9 cellular contexts compared by ENCODE assay signal in the genomic region with DNA sequence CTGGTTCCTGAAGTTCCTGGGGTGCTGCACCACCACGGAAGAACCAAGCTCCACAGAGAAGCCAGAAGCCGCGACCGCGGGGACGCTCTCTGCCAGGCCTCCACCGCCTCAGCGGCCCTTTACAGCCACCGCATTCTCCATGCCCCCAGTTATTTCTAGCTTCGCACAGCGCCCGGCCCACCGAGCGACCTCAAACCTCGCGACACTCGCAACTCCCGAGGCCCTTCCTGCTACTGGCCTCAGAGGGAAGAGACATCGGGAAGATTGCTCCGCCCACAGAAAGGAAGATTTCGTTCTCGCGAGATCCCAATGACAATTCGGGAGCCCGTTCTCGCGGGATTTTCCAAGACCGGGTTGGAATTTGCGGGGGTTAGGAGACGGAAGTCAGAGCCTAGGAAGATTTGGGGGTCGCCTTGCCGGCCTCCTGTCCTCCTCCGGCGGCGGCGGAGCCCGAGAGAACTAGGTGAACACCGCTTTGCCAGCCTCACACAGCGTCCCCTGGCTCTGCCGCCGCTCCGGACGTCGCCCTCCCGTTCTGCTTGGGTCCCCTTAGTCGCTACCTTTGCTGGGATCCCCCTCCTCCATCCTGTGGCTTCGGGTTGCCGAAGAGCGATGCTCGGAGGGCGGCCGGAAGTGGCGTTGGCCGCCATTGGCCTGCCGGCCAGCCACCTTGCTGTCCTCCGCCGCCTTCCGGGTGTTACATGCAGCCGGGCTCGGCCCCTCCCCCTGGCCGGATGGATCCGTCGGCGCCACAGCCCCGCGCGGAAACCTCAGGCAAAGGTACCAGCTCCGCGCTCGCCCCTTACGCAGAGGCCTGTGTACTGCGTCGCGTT. TPM values are rescaled to one million over a fixed set of nuclear protein-coding genes. Genes with fewer than 3 reads are reported as not detected.
DNase-seq lines count a peak whose midpoint lies in the region; ATAC-seq, FAIRE-seq and TF ChIP-seq lines count a peak whose summit lies in the region.
"Had no signal": no experiment of that assay in that cellular context is flagged by ENCODE, and none has a peak within 500 bp of the region (broad histone marks: within the 10 kb centered on the region; RNA-seq: fewer than 3 reads in every experiment).

A gene with protein sequence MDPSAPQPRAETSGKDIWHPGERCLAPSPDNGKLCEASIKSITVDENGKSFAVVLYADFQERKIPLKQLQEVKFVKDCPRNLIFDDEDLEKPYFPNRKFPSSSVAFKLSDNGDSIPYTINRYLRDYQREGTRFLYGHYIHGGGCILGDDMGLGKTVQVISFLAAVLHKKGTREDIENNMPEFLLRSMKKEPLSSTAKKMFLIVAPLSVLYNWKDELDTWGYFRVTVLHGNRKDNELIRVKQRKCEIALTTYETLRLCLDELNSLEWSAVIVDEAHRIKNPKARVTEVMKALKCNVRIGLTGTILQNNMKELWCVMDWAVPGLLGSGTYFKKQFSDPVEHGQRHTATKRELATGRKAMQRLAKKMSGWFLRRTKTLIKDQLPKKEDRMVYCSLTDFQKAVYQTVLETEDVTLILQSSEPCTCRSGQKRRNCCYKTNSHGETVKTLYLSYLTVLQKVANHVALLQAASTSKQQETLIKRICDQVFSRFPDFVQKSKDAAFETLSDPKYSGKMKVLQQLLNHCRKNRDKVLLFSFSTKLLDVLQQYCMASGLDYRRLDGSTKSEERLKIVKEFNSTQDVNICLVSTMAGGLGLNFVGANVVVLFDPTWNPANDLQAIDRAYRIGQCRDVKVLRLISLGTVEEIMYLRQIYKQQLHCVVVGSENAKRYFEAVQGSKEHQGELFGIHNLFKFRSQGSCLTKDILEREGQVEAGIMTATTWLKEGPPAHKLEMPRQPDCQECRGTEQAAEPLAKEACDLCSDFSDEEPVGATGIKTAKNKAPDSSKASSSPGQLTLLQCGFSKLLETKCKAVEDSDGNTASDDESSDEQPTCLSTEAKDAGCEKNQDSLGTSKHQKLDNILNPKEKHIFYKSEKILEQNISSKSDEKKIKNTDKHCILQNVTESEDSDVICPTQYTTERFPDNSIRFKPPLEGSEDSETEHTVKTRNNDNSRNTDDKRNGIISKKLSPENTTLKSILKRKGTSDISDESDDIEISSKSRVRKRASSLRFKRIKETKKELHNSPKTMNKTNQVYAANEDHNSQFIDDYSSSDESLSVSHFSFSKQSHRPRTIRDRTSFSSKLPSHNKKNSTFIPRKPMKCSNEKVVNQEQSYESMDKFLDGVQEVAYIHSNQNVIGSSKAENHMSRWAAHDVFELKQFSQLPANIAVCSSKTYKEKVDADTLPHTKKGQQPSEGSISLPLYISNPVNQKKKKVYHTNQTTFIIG (N-terminal part only) (plus strand): TSS at position 387 of the 833 bp plus-strand sequence. CDS start 348 bp downstream, at position 735.

- peaks cover 0 to 4% (median 0%) of the 10 kb centered on the region in 4 experiments; a peak in 3 of 7 replicates for H3K4me1 ChIP-seq in H1 (replicated peaks in 1 of 4; ENCODE audit: control insufficient read depth in 3 of 4, insufficient read depth in 4 of 4, low read length in 3 of 4)

- H3K4me3 Mint-ChIP-seq in memory B cell, result no peak within 1 kb of the TSS
- H3K4me3 Mint-ChIP-seq: nephron had no signal

- no peaks in the 10 kb centered on the region for H3K27me3 Mint-ChIP-seq in memory B cell

- no peak within 1 kb of the TSS for H2BK20ac ChIP-seq in H1 (ENCODE audit: low read length)

- H3K36me3 Mint-ChIP-seq in memory B cell, result peaks cover 17% of the 10 kb centered on the region

- peak within 1 kb of the TSS; percentile 69 for H3K27ac Mint-ChIP-seq in memory B cell
- H3K27ac Mint-ChIP-seq: nephron had no signal

- no peaks in the 10 kb centered on the region for H3K9me3 ChIP-seq in H1 (ENCODE audit: insufficient read depth in 2 of 2, low read depth in 1 of 2, low read length in 1 of 2)

- peaks cover 3 to 28% of the 10 kb centered on the region in 2 experiments; a peak in 3 of 4 replicates for H3K79me2 ChIP-seq in H1 (ENCODE audit: control insufficient read depth in 1 of 2, insufficient read depth in 2 of 2, low read length in 2 of 2)

- H4K8ac ChIP-seq in H1 (ENCODE audit: extremely low read depth, insufficient read depth, low read length), result peak within 1 kb of the TSS; percentile 100

- H4K20me1 ChIP-seq in H1 (replicated peaks in 1 of 2; ENCODE audit: control insufficient read depth in 1 of 2, insufficient read depth in 2 of 2, low read length in 2 of 2), result peaks cover 0 to 2% of the 10 kb centered on the region in 2 experiments

- H2BK5ac ChIP-seq in H1 (ENCODE audit: low read depth, low read length), result peak within 1 kb of the TSS; percentile 100

- ATAC-seq in GM21515 (IDR thresholded peaks at IDR 0.05; ENCODE audit: unreplicated experiment) (peak; percentile 85), memory B cell (ENCODE audit: low read depth) (peak; percentile 86)

- peak in 1 of 3 experiments; percentile 1; a peak in 1 of 4 replicates for TF ChIP-seq CTCF in H1 (IDR thresholded peaks at IDR 0.05; ENCODE audit: control extremely low read depth in 1 of 3, insufficient read depth in 1 of 3, low read depth in 1 of 3, low read length in 3 of 3)

- H3K27ac ChIP-seq in H1 (ENCODE audit: low read depth, low read length), result peak within 1 kb of the TSS; percentile 99

- H3K4me1 Mint-ChIP-seq in memory B cell, result peaks cover 10% of the 10 kb centered on the region

- no peak within 1 kb of the TSS for H3K14ac ChIP-seq in H1 (ENCODE audit: insufficient read length)

- no peaks in the 10 kb centered on the region for H3K36me3 ChIP-seq in H1 (ENCODE audit: control insufficient read depth in 2 of 4, insufficient read depth in 4 of 4, low read length in 3 of 4)

- 0 out of 2 replicates have a peak within 1 kb of the TSS, but pooled peaks have one; percentile 98 for H2BK15ac ChIP-seq in H1 (ENCODE audit: low read length)

- peaks cover 10% of the 10 kb centered on the region for H3K23me2 ChIP-seq in H1 (ENCODE audit: low read depth, low read length)

- TF ChIP-seq RAD21 in H1 (IDR thresholded peaks at IDR 0.05 in 1 of 2, conservative IDR thresholded peaks at IDR 0.05 in 1 of 2; ENCODE audit: low read depth in 2 of 2, low read length in 2 of 2), result peak in 1 of 2 experiments; percentile 35; a peak in 2 of 4 replicates

- H3K4me2 ChIP-seq in H1 (ENCODE audit: insufficient read depth in 1 of 2, low read depth in 2 of 2, low read length in 2 of 2), result no peak within 1 kb of the TSS; a peak in 3 of 4 replicates

- no peak for FAIRE-seq in H1 (lab: Jason Lieb, UNC)

- no peaks in the 10 kb centered on the region for H3K27me3 ChIP-seq in H1 (replicated peaks in 1 of 4; ENCODE audit: control insufficient read depth in 3 of 4, extremely low read depth in 1 of 4, insufficient read depth in 3 of 4, low read length in 3 of 4)

- H3K23ac ChIP-seq in H1 (ENCODE audit: insufficient read length), result no peak within 1 kb of the TSS

- H3K9ac ChIP-seq in H1 (replicated peaks in 1 of 4; ENCODE audit: extremely low read depth in 1 of 4, low read depth in 3 of 4, low read length in 3 of 4), result peak within 1 kb of the TSS in 3 of 4 experiments; percentile 90 to 99 (median 92)

- TF ChIP-seq EP300 in H1 (IDR thresholded peaks at IDR 0.05; ENCODE audit: borderline replicate concordance in 1 of 2, low read depth in 2 of 2, low read length in 2 of 2), result peak in 1 of 2 experiments; percentile 76; a peak in 1 of 3 replicates

- H3K18ac ChIP-seq in H1 (ENCODE audit: extremely low read depth, low read length), result peak within 1 kb of the TSS; percentile 100

- H3K9me3 Mint-ChIP-seq in memory B cell, result no peaks in the 10 kb centered on the region

- H3K56ac ChIP-seq in H1 (replicated peaks; ENCODE audit: insufficient read length, low read depth, low read length), result peak within 1 kb of the TSS; percentile 97

- H2BK12ac ChIP-seq in H1 (ENCODE audit: low read depth, low read length), result peak within 1 kb of the TSS; percentile 92; the same call in 1 of the 2 replicates

- no peak within 1 kb of the TSS for H2BK120ac ChIP-seq in H1 (replicated peaks; ENCODE audit: low read depth, low read length)

- CTCF ChIA-PET in H1 (lab: Charles Lee; ENCODE audit: partially characterized antibody), result interaction anchor here (0.7 to 1.2 kb wide), 3 partner anchors 15 to 139 kb away, joined by 3 to 6 read pairs (median 3); no protein-coding TSS in a partner anchor

- POLR2A ChIA-PET in H1 (lab: Charles Lee; ENCODE audit: partially characterized antibody), result interaction anchor here (0.6 to 3.1 kb wide), 48 partner anchors 9 to 632 kb away, joined by 3 to 22 read pairs (median 4); no protein-coding TSS in a partner anchor

- 1% methylated on average over 74 of the region's 74 CpGs; no CpG with 5 or more reads in 1 of the 2 experiments for whole genome bisulfite sequencing in H1 (ENCODE audit: extremely low coverage in 1 of 2, insufficient coverage in 1 of 2, insufficient read length in 1 of 2, insufficient replicate concordance in 2 of 2, low coverage in 1 of 2, low lambda C conversion rate in 2 of 2, missing lambda C conversion rate in 1 of 2), 2 experiments

- H2AFZ ChIP-seq in H1 (ENCODE audit: low read length), result peak within 1 kb of the TSS; percentile 58

- DNase-seq in D341Med (ENCODE audit: low spot score) (peak; percentile 94), HUDEP-2 (lab: John Stamatoyannopoulos, UW; ENCODE audit: unreplicated experiment in 76 of 76) (peak; percentile 18 to 96 (median 86)), NOMO-1 treated with dmso at 0.1 percent for 144 hours (lab: John Stamatoyannopoulos, UW; ENCODE audit: unreplicated experiment) (peak; percentile 93), H1 (ENCODE audit: low read depth in 1 of 2, low spot score in 2 of 2) (peak; percentile 94 to 98), memory B cell (ENCODE audit: low spot score in 2 of 2) (peak; percentile 90 to 92)
- DNase-seq in activated CD8-positive, alpha-beta memory T cell treated with anti-CD3 and anti-CD28 coated beads for 4 hours (ENCODE audit: low read depth in 2 of 2), result peak; percentile 75 to 82
- DNase-seq in stimulated activated CD8-positive, alpha-beta memory T cell treated with anti-CD3 and anti-CD28 coated beads, Interleukin-15, amount 100 ng/mL, for 4 hours (ENCODE audit: low read depth in 2 of 2), result peak; percentile 83 to 84

- peak; percentile 99 for TF ChIP-seq POLR2A in H1 (IDR thresholded peaks at IDR 0.05; ENCODE audit: control extremely low read depth in 1 of 2, low read depth in 2 of 2, low read length in 2 of 2)

- no peaks in the 10 kb centered on the region for H3K79me1 ChIP-seq in H1 (ENCODE audit: low read depth, low read length)

- no peak within 1 kb of the TSS; a peak in 3 of 8 replicates for H3K4me3 ChIP-seq in H1 (ENCODE audit: extremely low read depth in 1 of 4, insufficient read depth in 2 of 4, low read depth in 3 of 4, low read length in 4 of 4)

- no peak within 1 kb of the TSS for H2AK5ac ChIP-seq in H1 (ENCODE audit: low read depth, low read length)

- H4K91ac ChIP-seq in H1 (replicated peaks; ENCODE audit: insufficient read length, low read length), result peak within 1 kb of the TSS; percentile 100

- H3K4ac ChIP-seq in H1 (replicated peaks; ENCODE audit: insufficient read length, low read depth, low read length), result peak within 1 kb of the TSS; percentile 98

- H4K5ac ChIP-seq in H1 (ENCODE audit: insufficient read length, low read depth, low read length), result peak within 1 kb of the TSS; percentile 99

RNA-seq across cellular contexts. Expression of the gene that starts here (rescaled TPM):
- total RNA-seq in H1 (2021; fragmentation: NEBNext Ultra II Directional; extraction: Animal tissue kit (Norgen Biotek cat#: 25700)), result 47.7 and 50.0 TPM in 2 replicates
- 7.7 and 9.8 TPM in 2 replicates for polyA plus RNA-seq in H1 (2011; rRNA removed)
- 15.6 TPM for polyA plus RNA-seq in H1 (2011; cell fraction: cytosol; rRNA removed)
- 19.6 TPM for polyA plus RNA-seq in H1 (2011; cell fraction: nucleus; rRNA removed)
- 17.6 to 23.3 TPM (median 19.1 TPM) in 4 replicates for polyA plus RNA-seq in H1 (2012, experiment 1 of 2)
- 0.79 TPM for polyA plus RNA-seq in H1 (2012, experiment 2 of 2)
- 26.1 TPM for polyA plus RNA-seq in H1 (2013, experiment 1 of 2)
- 23.9 TPM for polyA plus RNA-seq in H1 (2013, experiment 2 of 2)
- 64.8 and 90.1 TPM in 2 replicates for polyA minus RNA-seq in H1 (2011; rRNA and poly(A)+ RNA removed)
- polyA minus RNA-seq in H1 (2011; cell fraction: cytosol; rRNA and poly(A)+ RNA removed), result 35.2 TPM
- polyA minus RNA-seq in H1 (2011; cell fraction: nucleus; rRNA and poly(A)+ RNA removed), result 140 TPM
